Comparison of ENCODE assay signal across 13 cellular contexts in the genomic region with DNA sequence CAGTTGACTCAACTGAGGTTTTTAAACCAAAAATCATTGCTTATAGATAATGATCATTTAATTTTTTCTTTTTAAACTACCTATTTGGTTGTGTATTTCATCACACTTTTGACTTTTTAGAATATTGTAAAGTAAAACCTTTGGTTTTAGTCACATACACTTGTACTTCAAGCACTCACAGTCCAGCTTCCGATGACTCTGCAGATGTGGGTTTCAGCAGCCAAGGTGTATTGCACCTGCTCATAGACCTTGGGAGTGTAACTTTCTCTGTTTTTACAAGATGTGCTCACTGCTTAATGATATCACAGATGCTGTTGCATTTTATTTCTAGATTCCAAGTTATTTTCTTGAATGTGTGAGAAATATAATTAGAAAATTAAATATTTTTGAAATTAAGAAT.
"Had no signal": no experiment of that assay in that cellular context is flagged by ENCODE, and none has a peak within 500 bp of the region (broad histone marks: within the 10 kb centered on the region; RNA-seq: fewer than 3 reads in every experiment).

No MANE protein-coding gene starts in this region.

- ATAC-seq: stimulated activated effector memory CD8-positive, alpha-beta T cell treated with anti-CD3 and anti-CD28 coated beads, Interleukin-12 subunit alpha, Interleukin-12 subunit beta, amount 100 ng/mL, for 72 hours had no signal

- H3K27ac Mint-ChIP-seq: activated CD4-positive, alpha-beta T cell treated with anti-CD3 and anti-CD28 coated beads, Interleukin-2, amount 10 ng/mL, durations not matched to agents 7 days and 5 days; activated naive CD4-positive, alpha-beta T cell treated with anti-CD3 and anti-CD28 coated beads, Interleukin-2, amount 10 ng/mL, durations not matched to agents 7 days and 5 days; activated T-helper 2 cell treated with anti-CD3 and anti-CD28 coated beads, Interferon-gamma antibody, Interleukin-2, Interleukin-4, amounts not matched to agents 10 μg/mL and 5 μg/mL and 100 μg/mL, durations not matched to agents 14 hours and 24 hours and 36 hours; stimulated activated effector memory CD8-positive, alpha-beta T cell treated with anti-CD3 and anti-CD28 coated beads, Interleukin-12 subunit alpha, Interleukin-12 subunit beta, amount 100 ng/mL, for 72 hours had no signal

- H3K36me3 ChIP-seq: tibial artery had no signal

- H3K4me3 Mint-ChIP-seq: activated CD4-positive, alpha-beta T cell treated with anti-CD3 and anti-CD28 coated beads, Interleukin-2, amount 10 ng/mL, durations not matched to agents 7 days and 5 days; activated naive CD4-positive, alpha-beta T cell treated with anti-CD3 and anti-CD28 coated beads, Interleukin-2, amount 10 ng/mL, durations not matched to agents 7 days and 5 days; central memory CD8-positive, alpha-beta T cell; stimulated activated effector memory CD8-positive, alpha-beta T cell treated with anti-CD3 and anti-CD28 coated beads, Interleukin-12 subunit alpha, Interleukin-12 subunit beta, amount 100 ng/mL, for 72 hours had no signal

- H3K27me3 Mint-ChIP-seq: activated CD4-positive, alpha-beta T cell treated with anti-CD3 and anti-CD28 coated beads, Interleukin-2, amount 10 ng/mL, durations not matched to agents 7 days and 5 days; activated naive CD4-positive, alpha-beta T cell treated with anti-CD3 and anti-CD28 coated beads, Interleukin-2, amount 10 ng/mL, durations not matched to agents 7 days and 5 days; central memory CD8-positive, alpha-beta T cell had no signal

- H3K4me3 ChIP-seq: skin epidermis, tibial artery had no signal

- H3K4me1 Mint-ChIP-seq: central memory CD8-positive, alpha-beta T cell had no signal

- DNase-seq: activated CD4-positive, alpha-beta T cell treated with anti-CD3 and anti-CD28 coated beads, Interleukin-2, amount 10 ng/mL, durations not matched to agents 7 days and 5 days; activated CD4-positive, CD25-positive, alpha-beta regulatory T cell; activated naive CD4-positive, alpha-beta T cell treated with anti-CD3 and anti-CD28 coated beads, Interleukin-2, amount 10 ng/mL, durations not matched to agents 7 days and 5 days; effector memory CD4-positive, alpha-beta T cell; hippocampal formation; kidney glomerular epithelial cell; midbrain; T-helper 2 cell; tibial artery had no signal

- H3K27me3 ChIP-seq: tibial artery had no signal

- H3K36me3 Mint-ChIP-seq: stimulated activated effector memory CD8-positive, alpha-beta T cell treated with anti-CD3 and anti-CD28 coated beads, Interleukin-12 subunit alpha, Interleukin-12 subunit beta, amount 100 ng/mL, for 72 hours had no signal
